In genomic region chr18:74500380-74501173, GRCh38 we compare ENCODE assay signal across 10 cellular contexts. TPM values are rescaled to one million over a fixed set of nuclear protein-coding genes. Genes with fewer than 3 reads are reported as not detected.
DNase-seq lines count a peak whose midpoint lies in the region; ATAC-seq, FAIRE-seq and TF ChIP-seq lines count a peak whose summit lies in the region.
"Not testable (repeated sequence)": the region's sequence is repeated elsewhere in the genome, so short reads cannot be mapped to it uniquely, and the experiment has no call there.
"Had no signal": no experiment of that assay in that cellular context is flagged by ENCODE, and none has a peak within 500 bp of the region (broad histone marks: within the 10 kb centered on the region; RNA-seq: fewer than 3 reads in every experiment).

No MANE protein-coding gene starts in this region.

- TF ChIP-seq CTCF in D721Med (IDR thresholded peaks at IDR 0.05; ENCODE audit: insufficient read depth, missing control alignments); NB4 (IDR thresholded peaks at IDR 0.05; ENCODE audit: low read depth, low read length); activated B cell treated with CpG ODN at 0.5 μM for 24 hours (IDR thresholded peaks at IDR 0.05); adrenal gland (IDR thresholded peaks at IDR 0.05); epithelial cell of proximal tubule (conservative IDR thresholded peaks at IDR 0.05; ENCODE audit: low read depth, low read length); lower lobe of right lung (IDR thresholded peaks at IDR 0.05); prostate gland (IDR thresholded peaks at IDR 0.05); transverse colon (IDR thresholded peaks at IDR 0.05): not testable (repeated sequence)

- H3K9me3 ChIP-seq in adrenal gland (replicated peaks in 1 of 3); lower lobe of right lung; prostate gland; transverse colon: not testable (repeated sequence)

- in situ Hi-C loops in transverse colon (cut with MboI; ENCODE audit: low pct_ligation_motif_present in 1 of 4, low pct_unique_long_range_greater_than_20kb in 1 of 4, low sequenced_read_pairs in 3 of 4), result not testable (repeated sequence)

- H3K36me3 Mint-ChIP-seq in activated B cell treated with CpG ODN at 0.5 μM for 24 hours (ENCODE audit: low read depth), result peaks cover 54% of the 10 kb centered on the region

- H3K27me3 Mint-ChIP-seq in activated B cell treated with CpG ODN at 0.5 μM for 24 hours, result not testable (repeated sequence)

- intact Hi-C loops in activated B cell treated with CpG ODN at 0.5 μM for 24 hours (cut with micrococcal nuclease); adrenal gland (cut with DNase I); lower lobe of right lung (cut with DNase I); prostate gland (cut with DNase I); transverse colon (cut with DNase I; ENCODE audit: low total_unique reads): not testable (repeated sequence)

- not testable (repeated sequence) for H3K4me1 ChIP-seq in adrenal gland (replicated peaks in 1 of 2); prostate gland (replicated peaks)
- H3K4me1 ChIP-seq in lower lobe of right lung (peaks cover 51% of the 10 kb centered on the region), transverse colon (peaks cover 9 to 44% (median 33%) of the 10 kb centered on the region in 4 donors)

- H3K27ac Mint-ChIP-seq in activated B cell treated with CpG ODN at 0.5 μM for 24 hours, result peak overlapping the region; percentile 98

- H3K4me3 ChIP-seq in NB4 (ENCODE audit: low read depth, low read length) (peak overlapping the region; percentile 79), epithelial cell of proximal tubule (ENCODE audit: low read depth, low read length) (peak overlapping the region; percentile 73), lower lobe of right lung (peak overlapping the region; percentile 39), prostate gland (peak overlapping the region; percentile 14 to 30), transverse colon (peak overlapping the region in 3 of 4 donors; percentile 5 to 31 (median 18))
- H3K4me3 ChIP-seq in adrenal gland, result not testable (repeated sequence)

- not testable (repeated sequence) for DNase-seq in D721Med (ENCODE audit: insufficient read length, low spot score); NB4 (ENCODE audit: low read depth); activated B cell treated with CpG ODN at 0.5 μM for 24 hours; adrenal gland; epithelial cell of proximal tubule (ENCODE audit: low read depth); lower lobe of right lung; prostate gland (ENCODE audit: low spot score); transverse colon

- CTCF ChIA-PET in activated B cell treated with CpG ODN at 0.5 μM for 24 hours (lab: Charles Lee), result not testable (repeated sequence)

- H3K4me1 Mint-ChIP-seq in activated B cell treated with CpG ODN at 0.5 μM for 24 hours, result peaks cover 59% of the 10 kb centered on the region

- peaks cover 0 to 34% of the 10 kb centered on the region in 2 donors for H3K36me3 ChIP-seq in adrenal gland (replicated peaks in 1 of 2)
- peaks cover 46% of the 10 kb centered on the region for H3K36me3 ChIP-seq in lower lobe of right lung
- H3K36me3 ChIP-seq in prostate gland, result not testable (repeated sequence)
- peaks cover 0 to 18% (median 8%) of the 10 kb centered on the region in 4 donors for H3K36me3 ChIP-seq in transverse colon

- TF ChIP-seq POLR2A in NB4 (IDR thresholded peaks at IDR 0.05; ENCODE audit: extremely low read depth, insufficient read length); adrenal gland (IDR thresholded peaks at IDR 0.05); prostate gland (IDR thresholded peaks at IDR 0.05); transverse colon (IDR thresholded peaks at IDR 0.05): not testable (repeated sequence)

- H3K27ac ChIP-seq in adrenal gland, result peak overlapping the region; percentile 40 to 85 (median 45)
- peak overlapping the region; percentile 98 for H3K27ac ChIP-seq in lower lobe of right lung
- peak overlapping the region; percentile 93 to 96 for H3K27ac ChIP-seq in prostate gland
- H3K27ac ChIP-seq in transverse colon, result peak overlapping the region; percentile 75 to 86 (median 79)

- POLR2A ChIA-PET in activated B cell treated with CpG ODN at 0.5 μM for 24 hours (lab: Charles Lee), result interaction anchor here (2.7 kb wide), 1 partner anchor 98 kb away, joined by 11 read pairs; the partner anchor contains the start of gene ZNF407

- FAIRE-seq in D721Med (lab: Jason Lieb, UNC), result peak; percentile 94

- not testable (repeated sequence) for H3K27me3 ChIP-seq in adrenal gland; lower lobe of right lung (ENCODE audit: low read depth); prostate gland (replicated peaks; ENCODE audit: insufficient read depth); transverse colon

- WGBS in adrenal gland, 4 donors, result 77 to 86% (median 81%) methylated on average over 14 of the region's 14 CpGs
- 50% methylated on average over 14 of the region's 14 CpGs for WGBS in prostate gland
- 48 to 49% methylated on average over 9 to 14 of the region's 14 CpGs for WGBS in transverse colon (ENCODE audit: low coverage in 1 of 2), 2 donors

- TF ChIP-seq EP300 in transverse colon (IDR thresholded peaks at IDR 0.05; ENCODE audit: low read depth), result not testable (repeated sequence)

- H3K9me3 Mint-ChIP-seq in activated B cell treated with CpG ODN at 0.5 μM for 24 hours, result not testable (repeated sequence)

- not testable (repeated sequence) for ATAC-seq in activated B cell treated with CpG ODN at 0.5 μM for 24 hours (ENCODE audit: low read depth); lower lobe of right lung

- H3K4me3 Mint-ChIP-seq in activated B cell treated with CpG ODN at 0.5 μM for 24 hours, result peak overlapping the region; percentile 88

RNA-seq across cellular contexts. Expression of gene CNDP2, which starts 4.4 kb away (rescaled TPM):
- total RNA-seq in activated B cell treated with CpG ODN at 0.5 μM for 24 hours (193 and 208 TPM in 2 replicates), adrenal gland (100 to 1,000 TPM in 5 of 8 donors, 10 to 100 TPM in 3; 64.8 to 159 (median 105) TPM), epithelial cell of proximal tubule (171 and 198 TPM in 2 replicates), lower lobe of right lung (237 TPM), prostate gland (100 to 1,000 TPM; 144 to 294 TPM), transverse colon (100 to 1,000 TPM; 143 to 284 (median 155) TPM)
- polyA plus RNA-seq in adrenal gland, result 100 to 1,000 TPM in 1 of 3 donors, 10 to 100 TPM in 2; 49.7 to 105 (median 52.4) TPM

RNA-seq across cellular contexts. Expression of gene CNDP1, which starts 33.7 kb away (rescaled TPM):
- total RNA-seq in activated B cell treated with CpG ODN at 0.5 μM for 24 hours, result 0.15 and 0.33 TPM in 2 replicates
- total RNA-seq in adrenal gland, result not detected
- under 1 TPM in 2 of 3 donors, not detected in 1; 0.16 to 0.27 TPM for polyA plus RNA-seq in adrenal gland
- not detected in 2 replicates for total RNA-seq in epithelial cell of proximal tubule
- not detected for total RNA-seq in lower lobe of right lung
- total RNA-seq in prostate gland, result not detected
- not detected for total RNA-seq in transverse colon
- total RNA-seq: HT-29, left cardiac atrium had no signal

RNA-seq across cellular contexts. Expression of gene DIPK1C, which starts 43.5 kb away (rescaled TPM):
- total RNA-seq in activated B cell treated with CpG ODN at 0.5 μM for 24 hours (not detected in 2 replicates), adrenal gland (under 1 TPM in 1 of 8 donors, not detected in 7; 0.37 TPM), epithelial cell of proximal tubule (not detected in 2 replicates), lower lobe of right lung (not detected), prostate gland (10 to 100 TPM in 1 of 2 donors, not detected in 1; 10.8 TPM), transverse colon (under 1 TPM in 2 of 4 donors, not detected in 2; 0.16 to 0.27 TPM)
- under 1 TPM in 1 of 3 donors, not detected in 2; 0.17 TPM for polyA plus RNA-seq in adrenal gland
- total RNA-seq: HT-29 had no signal

Comparison
In these comparisons a context has a peak if more than half of its experiments do, and no peak if none do; other contexts are left out.
1. H3K27ac ChIP-seq: peak in every context shown above with its lines; median percentile 98 in lower lobe of right lung; 94 in prostate gland; 79 in transverse colon; 45 in adrenal gland.